8 cellular contexts compared by ENCODE assay signal in the genomic region with DNA sequence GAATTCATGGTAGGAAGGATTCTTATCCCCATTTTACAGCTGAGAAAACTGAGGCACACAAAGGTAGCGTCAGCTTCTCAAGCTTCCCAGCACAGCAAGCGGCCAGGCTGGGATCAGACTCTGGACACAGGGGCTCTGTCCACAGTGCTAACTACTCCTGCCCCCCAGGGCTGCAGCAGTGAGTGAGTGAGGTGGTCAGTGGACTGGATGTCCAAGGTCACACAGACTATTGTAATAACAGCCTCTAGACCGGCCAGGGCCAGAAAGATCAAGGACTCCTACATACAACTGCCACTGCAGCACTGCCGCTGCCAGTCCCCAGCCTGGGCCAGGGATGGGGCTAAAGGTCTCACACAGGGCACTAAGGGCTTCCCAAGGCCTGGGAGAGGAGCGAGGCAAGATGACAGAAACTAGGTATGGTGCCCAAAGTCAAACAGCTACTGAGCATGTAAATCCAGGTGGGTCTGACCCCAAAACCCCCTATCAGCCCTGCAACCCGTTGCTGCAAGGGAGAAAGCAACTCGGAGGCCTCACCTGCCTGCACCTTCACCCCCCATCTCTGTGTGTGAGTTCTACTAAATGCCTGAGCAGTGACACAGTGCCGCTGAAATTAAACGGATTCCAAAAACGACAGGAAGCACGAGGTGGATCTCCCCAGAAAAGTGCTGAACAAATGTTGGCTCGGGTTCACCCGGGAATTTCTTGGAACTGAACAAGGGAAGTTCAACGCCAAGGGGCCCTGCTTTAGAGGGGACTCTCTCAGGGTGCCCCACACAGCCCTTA.
DNase-seq lines count a peak whose midpoint lies in the region; ATAC-seq, FAIRE-seq and TF ChIP-seq lines count a peak whose summit lies in the region.

No MANE protein-coding gene starts in this region.

- H3K4me1 Mint-ChIP-seq in CD8-positive, alpha-beta memory T cell = peaks cover 40 to 61% (median 40%) of the 10 kb centered on the region in 3 donors

- H3K4me3 Mint-ChIP-seq in CD8-positive, alpha-beta memory T cell = peak overlapping the region; percentile 20 to 97 (median 64)

- peak overlapping the region in 7 of 8 donors; percentile 12 to 84 (median 53) for H3K27ac Mint-ChIP-seq in CD8-positive, alpha-beta memory T cell

- TF ChIP-seq CTCF in PC-3 (conservative IDR thresholded peaks at IDR 0.05; ENCODE audit: low read depth, low read length) (no peak), prostate gland (IDR thresholded peaks at IDR 0.05) (no peak)

- ATAC-seq in PC-3 = peak; percentile 16; the same call in 1 of the 2 replicates

- POLR2A ChIA-PET in CD8-positive, alpha-beta memory T cell (lab: Charles Lee) = no interaction called here
- POLR2A ChIA-PET in PC-3 (lab: Charles Lee; ENCODE audit: unreplicated experiment) = no interaction called here

- DNase-seq in CD8-positive, alpha-beta memory T cell = no peak
- DNase-seq in PC-3 = peak; percentile 64
- peak; percentile 30 for DNase-seq in fibroblast of peridontal ligament (ENCODE audit: extremely low read depth)
- DNase-seq in prostate gland (ENCODE audit: low spot score) = peak; percentile 41
- no peak for DNase-seq in NCI-H82 treated with DMSO at 0.1 percent for 48 hours (lab: John Stamatoyannopoulos, UW; ENCODE audit: unreplicated experiment)
- no peak for DNase-seq in mesenteric fat pad (ENCODE audit: low spot score)
- DNase-seq in NCI-H1436 treated with DMSO at 0.1 percent for 48 hours (lab: John Stamatoyannopoulos, UW) = no peak
- DNase-seq in frontal cortex (ENCODE audit: low spot score in 2 of 2) = no peak

- peak overlapping the region; percentile 93 for H3K4me2 ChIP-seq in PC-3 (ENCODE audit: low read length)

- peaks cover 34% of the 10 kb centered on the region for H3K4me1 ChIP-seq in CD8-positive, alpha-beta memory T cell (ENCODE audit: insufficient read depth, low read length)
- H3K4me1 ChIP-seq in PC-3 (ENCODE audit: insufficient read depth, low read length) (peaks cover 35% of the 10 kb centered on the region), prostate gland (replicated peaks) (peaks cover 9% of the 10 kb centered on the region)

- H3K9me3 ChIP-seq in CD8-positive, alpha-beta memory T cell (ENCODE audit: low read length) = no peaks in the 10 kb centered on the region
- H3K9me3 ChIP-seq in PC-3 (ENCODE audit: low read length) (no peaks in the 10 kb centered on the region), prostate gland (no peaks in the 10 kb centered on the region)

- no peaks in the 10 kb centered on the region for H3F3A ChIP-seq in PC-3 (ENCODE audit: low read length, unreplicated experiment)

- no peaks in the 10 kb centered on the region for H3K9me3 Mint-ChIP-seq in CD8-positive, alpha-beta memory T cell

- no peak for TF ChIP-seq POLR2A in prostate gland (IDR thresholded peaks at IDR 0.05)

- no peaks in the 10 kb centered on the region for H3K36me3 ChIP-seq in CD8-positive, alpha-beta memory T cell (ENCODE audit: insufficient read depth, low read length)
- H3K36me3 ChIP-seq in PC-3 (ENCODE audit: low read depth, low read length) (no peaks in the 10 kb centered on the region), prostate gland (no peaks in the 10 kb centered on the region)

- H2AFZ ChIP-seq in PC-3 (ENCODE audit: low read length) = no peak overlapping the region

- BruUV-seq in PC-3 (replicated peaks; lab: Mats Ljungman, UMichigan) = no TSS peak

- H3K4me3 ChIP-seq in CD8-positive, alpha-beta memory T cell (ENCODE audit: low read length) = no peak overlapping the region
- H3K4me3 ChIP-seq in PC-3 (ENCODE audit: low read length) (peak overlapping the region; percentile 80), prostate gland (no peak overlapping the region)

- peak overlapping the region; percentile 79 for H3K9ac ChIP-seq in PC-3 (ENCODE audit: low read length)

- H3K27me3 Mint-ChIP-seq in CD8-positive, alpha-beta memory T cell = peaks cover 0 to 1% of the 10 kb centered on the region in 2 donors

- 30% methylated on average over 14 of the region's 14 CpGs for WGBS in prostate gland

- H3K36me3 Mint-ChIP-seq in CD8-positive, alpha-beta memory T cell = peaks cover 0 to 2% (median 0%) of the 10 kb centered on the region in 3 donors

- FAIRE-seq in frontal cortex (lab: Jason Lieb, UNC) = no peak

- no peaks in the 10 kb centered on the region for H3K27me3 ChIP-seq in CD8-positive, alpha-beta memory T cell (ENCODE audit: insufficient read depth, low read length, poor library complexity, severe bottlenecking)
- H3K27me3 ChIP-seq in PC-3 (ENCODE audit: low read length) (no peaks in the 10 kb centered on the region), prostate gland (replicated peaks; ENCODE audit: insufficient read depth) (no peaks in the 10 kb centered on the region)

- peak overlapping the region; percentile 52 for H3K27ac ChIP-seq in CD8-positive, alpha-beta memory T cell (ENCODE audit: low read depth, low read length)
- H3K27ac ChIP-seq in PC-3 (ENCODE audit: low read length) (peak overlapping the region; percentile 68), prostate gland (peak overlapping the region; percentile 88)

- H3K9me2 ChIP-seq in PC-3 (replicated peaks; ENCODE audit: low read length) = no peaks in the 10 kb centered on the region

- peaks cover 31% of the 10 kb centered on the region for H4K20me1 ChIP-seq in PC-3 (ENCODE audit: low read length)

- H3K79me2 ChIP-seq in PC-3 (ENCODE audit: low read length) = peaks cover 77% of the 10 kb centered on the region

- intact Hi-C loops in PC-3 (cut with micrococcal nuclease) = no loop called here
- intact Hi-C loops in prostate gland (cut with DNase I) = loop anchor here (5.0 kb wide), 1 partner anchor 45 kb away; no protein-coding TSS in a partner anchor

- CTCF ChIA-PET in CD8-positive, alpha-beta memory T cell (lab: Charles Lee) = no interaction called here
- CTCF ChIA-PET in PC-3 (lab: Charles Lee) = no interaction called here

Comparison
In these comparisons a context has a peak if more than half of its experiments do, and no peak if none do; other contexts are left out.
1. DNase-seq: peak in PC-3 (single experiment), fibroblast of peridontal ligament (single experiment) and prostate gland (single experiment); none in CD8-positive, alpha-beta memory T cell (0 of 5), NCI-H82 treated with DMSO at 0.1 percent for 48 hours (single experiment), mesenteric fat pad (single experiment), NCI-H1436 treated with DMSO at 0.1 percent for 48 hours (single experiment) and frontal cortex (0 of 2).
2. Peak in every context shown above with its lines, with median percentiles within 50 percentile points of each other: H3K27ac ChIP-seq.